21 cellular contexts compared by ENCODE assay signal in the genomic region with DNA sequence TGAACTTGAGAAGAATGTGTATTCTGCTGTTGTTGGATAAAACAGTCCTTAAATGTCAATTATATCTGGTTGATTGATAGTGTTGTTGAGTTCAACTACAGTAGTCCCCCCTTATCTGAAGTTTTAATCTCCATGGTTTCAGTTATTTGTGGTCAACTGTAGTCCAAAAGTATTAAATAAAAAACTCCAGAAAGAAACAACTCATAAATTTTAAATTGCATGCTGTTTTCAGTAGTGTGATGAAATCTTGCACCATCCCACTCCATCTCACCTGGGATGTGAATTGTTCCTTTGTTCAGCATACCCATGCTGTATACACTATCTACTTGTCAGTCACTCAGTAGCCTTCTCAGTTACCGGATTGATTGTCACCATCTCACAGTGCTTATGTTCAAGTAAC. TPM values are rescaled to one million over a fixed set of nuclear protein-coding genes. Genes with fewer than 3 reads are reported as not detected.
DNase-seq lines count a peak whose midpoint lies in the region; ATAC-seq, FAIRE-seq and TF ChIP-seq lines count a peak whose summit lies in the region.
"Had no signal": no experiment of that assay in that cellular context is flagged by ENCODE, and none has a peak within 500 bp of the region (broad histone marks: within the 10 kb centered on the region; RNA-seq: fewer than 3 reads in every experiment).

No MANE protein-coding gene starts in this region.

- peaks cover 65% of the 10 kb centered on the region for H3K4me1 Mint-ChIP-seq in activated T-cell treated with anti-CD3 and anti-CD28 coated beads, Interleukin-2, amount 50 U/mL, for 72 hours (ENCODE audit: low read depth)
- H3K4me1 Mint-ChIP-seq in activated naive CD8-positive, alpha-beta T cell treated with anti-CD3 and anti-CD28 coated beads, Interleukin-2, amount 50 U/mL, for 24 hours: peaks cover 49% of the 10 kb centered on the region
- H3K4me1 Mint-ChIP-seq in progenitor cell of endocrine pancreas (ENCODE audit: low read depth): peaks cover 13% of the 10 kb centered on the region

- H3K9me3 Mint-ChIP-seq in activated T-cell treated with anti-CD3 and anti-CD28 coated beads, Interleukin-2, amount 50 U/mL, for 72 hours: peaks cover 0 to 3% of the 10 kb centered on the region in 2 donors
- peaks cover 11% of the 10 kb centered on the region for H3K9me3 Mint-ChIP-seq in activated naive CD8-positive, alpha-beta T cell treated with anti-CD3 and anti-CD28 coated beads, Interleukin-2, amount 50 U/mL, for 24 hours
- H3K9me3 Mint-ChIP-seq in progenitor cell of endocrine pancreas (ENCODE audit: low read depth): peaks cover 33% of the 10 kb centered on the region

- TF ChIP-seq POLR2A in body of pancreas (IDR thresholded peaks at IDR 0.05) (no peak), H54 (IDR thresholded peaks at IDR 0.05; ENCODE audit: low read depth, low read length) (no peak)

- no peak overlapping the region for H3K27ac ChIP-seq in body of pancreas
- H3K27ac ChIP-seq: C4-2B, thoracic aorta had no signal

- H3K27ac Mint-ChIP-seq in activated T-cell treated with anti-CD3 and anti-CD28 coated beads, Interleukin-2, amount 50 U/mL, for 72 hours: peak overlapping the region; percentile 80
- peak overlapping the region; percentile 57 for H3K27ac Mint-ChIP-seq in activated naive CD8-positive, alpha-beta T cell treated with anti-CD3 and anti-CD28 coated beads, Interleukin-2, amount 50 U/mL, for 24 hours
- H3K27ac Mint-ChIP-seq in progenitor cell of endocrine pancreas: peak overlapping the region; percentile 37

- H3K27me3 Mint-ChIP-seq in activated T-cell treated with anti-CD3 and anti-CD28 coated beads, Interleukin-2, amount 50 U/mL, for 72 hours (ENCODE audit: low read depth): no peaks in the 10 kb centered on the region
- no peaks in the 10 kb centered on the region for H3K27me3 Mint-ChIP-seq in activated naive CD8-positive, alpha-beta T cell treated with anti-CD3 and anti-CD28 coated beads, Interleukin-2, amount 50 U/mL, for 24 hours
- H3K27me3 Mint-ChIP-seq in progenitor cell of endocrine pancreas: no peaks in the 10 kb centered on the region

- no peaks in the 10 kb centered on the region for H3K4me1 ChIP-seq in body of pancreas

- intact Hi-C loops in body of pancreas (cut with DNase I): no loop called here

- ATAC-seq in activated T-cell treated with anti-CD3 and anti-CD28 coated beads, Interleukin-2, amount 50 U/mL, for 72 hours (replicated peaks in 1 of 2): no peak
- no peak for ATAC-seq in activated naive CD8-positive, alpha-beta T cell treated with anti-CD3 and anti-CD28 coated beads, Interleukin-2, amount 50 U/mL, for 24 hours
- no peak for ATAC-seq in body of pancreas
- ATAC-seq: right cardiac atrium had no signal

- no peaks in the 10 kb centered on the region for H3K27me3 ChIP-seq in body of pancreas

- FAIRE-seq in H54 (lab: Jason Lieb, UNC): no peak

- H3K4me3 ChIP-seq in body of pancreas: no peak overlapping the region
- H3K4me3 ChIP-seq: thoracic aorta had no signal

- H3K9me3 ChIP-seq in body of pancreas: no peaks in the 10 kb centered on the region
- H3K9me3 ChIP-seq: thoracic aorta had no signal

- DNase-seq in activated T-cell treated with anti-CD3 and anti-CD28 coated beads, Interleukin-2, amount 50 U/mL, for 72 hours: no peak
- DNase-seq in activated T-cell treated with anti-CD3 and anti-CD28 coated beads for 4 hours (no peak), M059J (ENCODE audit: low read depth) (peak; percentile 86), progenitor cell of endocrine pancreas (ENCODE audit: low spot score, unreplicated experiment) (no peak), occipital lobe (lab: John Stamatoyannopoulos, UW) (no peak), body of pancreas (no peak), H54 (ENCODE audit: insufficient read length, low spot score) (no peak)
- DNase-seq in activated naive CD8-positive, alpha-beta T cell treated with anti-CD3 and anti-CD28 coated beads, Interleukin-2, amount 50 U/mL, for 24 hours: no peak
- DNase-seq: activated CD4-positive, alpha-beta T cell treated with anti-CD3 and anti-CD28 coated beads for 1 hour; activated effector memory CD4-positive, alpha-beta T cell treated with anti-CD3 and anti-CD28 coated beads, Interleukin-2, amount 50 U/mL, for 16 hours; amygdala; GDM1; KG1; NCI-H1092; NCI-H2029 treated with DMSO at 0.1 percent for 48 hours; NCI-H510A; right cardiac atrium; RPMI8226 had no signal

- H3K36me3 Mint-ChIP-seq in activated T-cell treated with anti-CD3 and anti-CD28 coated beads, Interleukin-2, amount 50 U/mL, for 72 hours (ENCODE audit: insufficient read depth in 2 of 2): peaks cover 6 to 20% of the 10 kb centered on the region in 2 donors
- peaks cover 8% of the 10 kb centered on the region for H3K36me3 Mint-ChIP-seq in activated naive CD8-positive, alpha-beta T cell treated with anti-CD3 and anti-CD28 coated beads, Interleukin-2, amount 50 U/mL, for 24 hours (ENCODE audit: low read depth)
- peaks cover 13% of the 10 kb centered on the region for H3K36me3 Mint-ChIP-seq in progenitor cell of endocrine pancreas (ENCODE audit: insufficient read depth)

- WGBS in body of pancreas, 2 donors: 29 to 47% methylated on average over 1 of the region's 1 CpG

- H3K36me3 ChIP-seq in body of pancreas (replicated peaks in 1 of 2; ENCODE audit: insufficient read depth in 1 of 2, low read depth in 2 of 2): no peaks in the 10 kb centered on the region
- H3K36me3 ChIP-seq: thoracic aorta had no signal

- TF ChIP-seq CTCF in progenitor cell of endocrine pancreas (IDR thresholded peaks at IDR 0.05; ENCODE audit: unreplicated experiment) (no peak), body of pancreas (IDR thresholded peaks at IDR 0.05) (no peak)

- peak overlapping the region; percentile 27 to 68 for H3K4me3 Mint-ChIP-seq in activated T-cell treated with anti-CD3 and anti-CD28 coated beads, Interleukin-2, amount 50 U/mL, for 72 hours
- no peak overlapping the region for H3K4me3 Mint-ChIP-seq in activated naive CD8-positive, alpha-beta T cell treated with anti-CD3 and anti-CD28 coated beads, Interleukin-2, amount 50 U/mL, for 24 hours
- no peak overlapping the region for H3K4me3 Mint-ChIP-seq in progenitor cell of endocrine pancreas (ENCODE audit: low read depth)

RNA-seq across cellular contexts. Expression of a gene that starts 57.3 kb away (rescaled TPM):
- total RNA-seq in activated T-cell treated with anti-CD3 and anti-CD28 coated beads, Interleukin-2, amount 50 U/mL, for 72 hours: 10 to 100 TPM; 18.8 to 23.5 TPM
- 2.6 and 3.0 TPM in 2 replicates for total RNA-seq in M059J (2014; rRNA removed; shearing (Covaris generic))
- total RNA-seq in progenitor cell of endocrine pancreas: 1.00 and 3.3 TPM in 2 replicates
- total RNA-seq in occipital lobe: 3.6 TPM
- 1 to 10 TPM; 4.9 to 6.2 TPM for total RNA-seq in body of pancreas
- total RNA-seq: osteocyte had no signal

Comparison
In these comparisons a context has a peak if more than half of its experiments do, and no peak if none do; other contexts are left out.
1. H3K4me3 Mint-ChIP-seq: peak in activated T-cell treated with anti-CD3 and anti-CD28 coated beads, Interleukin-2, amount 50 U/mL, for 72 hours (2 of 2); none in activated naive CD8-positive, alpha-beta T cell treated with anti-CD3 and anti-CD28 coated beads, Interleukin-2, amount 50 U/mL, for 24 hours (single experiment) and progenitor cell of endocrine pancreas (single experiment).
2. Peak in every context shown above with its lines, with median percentiles within 50 percentile points of each other: H3K27ac Mint-ChIP-seq.